14 cellular contexts compared by ENCODE assay signal in the genomic region with DNA sequence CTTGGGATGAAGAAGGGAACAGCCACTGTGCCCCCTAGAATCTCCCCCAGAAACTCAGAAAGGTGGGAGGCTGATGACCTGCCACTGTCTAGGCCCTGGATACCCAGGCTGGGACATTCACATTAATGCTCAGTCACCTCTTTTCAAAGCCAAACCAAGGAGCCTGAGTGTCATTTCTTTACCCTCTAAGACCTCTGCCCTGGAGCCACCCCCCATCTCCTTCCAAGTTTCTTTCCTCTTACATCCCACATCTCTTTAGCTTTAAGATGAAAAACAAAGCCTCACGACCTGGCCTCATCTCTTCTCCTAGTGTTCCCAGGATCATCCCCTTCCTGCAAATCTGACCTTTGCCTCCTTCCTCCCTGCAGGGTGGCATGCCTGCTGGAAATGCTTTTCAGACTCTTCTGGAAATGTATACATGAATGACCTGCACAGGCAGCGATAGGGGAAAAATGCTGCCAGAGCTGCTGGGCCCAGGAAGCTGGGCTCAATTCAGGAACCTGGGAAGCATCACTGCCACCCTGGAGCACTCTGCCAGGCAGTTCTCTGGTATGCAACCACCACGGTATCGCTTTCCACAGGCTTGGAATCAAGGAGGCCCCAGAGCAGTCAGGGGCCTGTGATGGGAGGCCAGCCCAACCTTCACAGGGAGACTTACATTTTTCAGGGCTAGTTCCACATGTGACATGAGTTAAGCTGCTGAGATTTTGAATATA.
A peak's percentile ranks its signal among the peaks of the same experiment; 100 is the strongest.
DNase-seq lines count a peak whose midpoint lies in the region; ATAC-seq and TF ChIP-seq lines count a peak whose summit lies in the region.
"Had no signal": no experiment of that assay in that cellular context is flagged by ENCODE, and none has a peak within 500 bp of the region (broad histone marks: within the 10 kb centered on the region; RNA-seq: fewer than 3 reads in every experiment).

No MANE protein-coding gene starts in this region.

- DNase-seq in ELF-1 (ENCODE audit: low read depth, low spot score) (peak; percentile 16), right atrium auricular region (ENCODE audit: low spot score) (peak; percentile 56), psoas muscle (no peak), NCI-H187 treated with DMSO at 0.1 percent for 48 hours (lab: John Stamatoyannopoulos, UW) (no peak), NCI-H526 (lab: John Stamatoyannopoulos, UW) (no peak)
- no peak for DNase-seq in central memory CD8-positive, alpha-beta T cell (ENCODE audit: low spot score in 2 of 2)
- DNase-seq: activated effector memory CD4-positive, alpha-beta T cell treated with anti-CD3 and anti-CD28 coated beads, Interleukin-2, amount 50 U/mL, for 16 hours; KG1; mammary epithelial cell; NCI-H1105 treated with DMSO at 0.1 percent for 48 hours; occipital lobe had no signal

- no peaks in the 10 kb centered on the region for H3K27me3 ChIP-seq in right atrium auricular region
- H3K27me3 ChIP-seq in psoas muscle (ENCODE audit: insufficient read depth in 3 of 3, low read length in 2 of 3), result no peaks in the 10 kb centered on the region
- H3K27me3 ChIP-seq: ascending aorta had no signal

- H3K9me3 ChIP-seq in right atrium auricular region (no peaks in the 10 kb centered on the region), psoas muscle (no peaks in the 10 kb centered on the region)
- H3K9me3 ChIP-seq: ascending aorta had no signal

- H3K4me3 ChIP-seq in right atrium auricular region, result no peak overlapping the region
- no peak overlapping the region for H3K4me3 ChIP-seq in psoas muscle
- H3K4me3 ChIP-seq: ascending aorta had no signal

- no peaks in the 10 kb centered on the region for H3K4me1 Mint-ChIP-seq in central memory CD8-positive, alpha-beta T cell

- H3K27me3 Mint-ChIP-seq in central memory CD8-positive, alpha-beta T cell, result no peaks in the 10 kb centered on the region

- peaks cover 0 to 63% of the 10 kb centered on the region in 2 donors for H3K4me1 ChIP-seq in right atrium auricular region
- H3K4me1 ChIP-seq in psoas muscle, result peaks cover 55% of the 10 kb centered on the region
- H3K4me1 ChIP-seq: ascending aorta had no signal

- no peak for TF ChIP-seq CTCF in right atrium auricular region (IDR thresholded peaks at IDR 0.05)
- no peak for TF ChIP-seq CTCF in psoas muscle (IDR thresholded peaks at IDR 0.05)

- no peaks in the 10 kb centered on the region for H3K9me3 Mint-ChIP-seq in central memory CD8-positive, alpha-beta T cell

- WGBS in psoas muscle, 3 donors, result 28 to 44% (median 30%) methylated on average over 4 of the region's 4 CpGs

- H3K27ac ChIP-seq in right atrium auricular region, result peak overlapping the region; percentile 79 to 89
- peak overlapping the region; percentile 79 for H3K27ac ChIP-seq in psoas muscle
- H3K27ac ChIP-seq: ascending aorta had no signal

- H3K36me3 ChIP-seq in right atrium auricular region (no peaks in the 10 kb centered on the region), psoas muscle (ENCODE audit: insufficient read depth in 1 of 2, low read depth in 1 of 2) (peaks cover 0 to 12% of the 10 kb centered on the region in 2 donors)
- H3K36me3 ChIP-seq: ascending aorta had no signal

- intact Hi-C loops in psoas muscle (cut with DNase I), result no loop called here

- H3K27ac Mint-ChIP-seq in central memory CD8-positive, alpha-beta T cell (ENCODE audit: low read depth), result peak overlapping the region; percentile 78

- no peaks in the 10 kb centered on the region for H3K36me3 Mint-ChIP-seq in central memory CD8-positive, alpha-beta T cell (ENCODE audit: insufficient read depth)

- no peak for ATAC-seq in central memory CD8-positive, alpha-beta T cell (replicated peaks; ENCODE audit: extremely low read depth, poor library complexity, severe bottlenecking)
- ATAC-seq in psoas muscle, result peak; percentile 62 to 78 (median 67)
- ATAC-seq in GM18519 (IDR thresholded peaks at IDR 0.05; ENCODE audit: low FRiP score, unreplicated experiment), result no peak
- no peak for ATAC-seq in HG02884 (IDR thresholded peaks at IDR 0.05; ENCODE audit: unreplicated experiment)

- no peak overlapping the region for H3K4me3 Mint-ChIP-seq in central memory CD8-positive, alpha-beta T cell

Comparison
In these comparisons a context has a peak if more than half of its experiments do, and no peak if none do; other contexts are left out.
1. DNase-seq: peak in ELF-1 (single experiment) and right atrium auricular region (single experiment); none in central memory CD8-positive, alpha-beta T cell (0 of 2), psoas muscle (0 of 2), NCI-H187 treated with DMSO at 0.1 percent for 48 hours (single experiment) and NCI-H526 (0 of 2).
2. ATAC-seq: peak in psoas muscle (4 of 4); none in central memory CD8-positive, alpha-beta T cell (single experiment), GM18519 (single experiment) and HG02884 (single experiment).